18 cellular contexts compared by ENCODE assay signal in the genomic region with DNA sequence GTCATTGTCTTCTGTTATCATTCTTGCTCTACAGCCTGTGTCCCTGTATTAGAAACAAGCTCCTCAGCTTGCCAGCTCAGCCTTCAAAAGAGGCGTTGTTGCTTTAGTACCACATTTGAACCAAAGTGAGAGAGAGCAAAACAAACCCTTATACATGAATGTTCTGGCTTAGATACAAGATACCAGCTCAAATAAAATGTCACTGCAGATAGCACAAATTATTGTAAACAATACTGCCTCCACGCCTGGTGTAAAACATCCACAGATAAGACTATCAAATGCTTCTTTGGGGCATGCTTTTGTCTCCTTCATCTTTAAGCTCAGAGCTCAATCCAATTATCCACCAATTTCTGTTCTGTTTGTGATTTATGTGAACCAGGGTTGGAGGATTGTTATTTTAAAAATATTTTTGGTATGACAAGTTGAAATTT.
A peak's percentile ranks its signal among the peaks of the same experiment; 100 is the strongest.
DNase-seq lines count a peak whose midpoint lies in the region; ATAC-seq and TF ChIP-seq lines count a peak whose summit lies in the region.
"Had no signal": no experiment of that assay in that cellular context is flagged by ENCODE, and none has a peak within 500 bp of the region (broad histone marks: within the 10 kb centered on the region; RNA-seq: fewer than 3 reads in every experiment).

No MANE protein-coding gene starts in this region.

- POLR2A ChIA-PET in SK-N-SH (lab: Yijun Ruan, JAX), result no interaction called here

- ATAC-seq in GM19324 (IDR thresholded peaks at IDR 0.05; ENCODE audit: low FRiP score, unreplicated experiment), result no peak
- ATAC-seq: activated CD8-positive, alpha-beta memory T cell treated with anti-CD3 and anti-CD28 coated beads, Interleukin-2, amount 10 ng/mL, durations not matched to agents 7 days and 5 days; activated naive CD8-positive, alpha-beta T cell treated with anti-CD3 and anti-CD28 coated beads, Interleukin-2, amount 50 U/mL, for 24 hours; foreskin keratinocyte; left colon; stimulated activated naive CD8-positive, alpha-beta T cell treated with anti-CD3 and anti-CD28 coated beads, Interleukin-15, amount 100 ng/mL, for 72 hours; upper lobe of right lung had no signal

- H3K9me3 Mint-ChIP-seq in chondrocyte (ENCODE audit: low read depth), result no peaks in the 10 kb centered on the region
- H3K9me3 Mint-ChIP-seq: activated CD4-positive, alpha-beta T cell treated with anti-CD3 and anti-CD28 coated beads, Interleukin-2, amount 10 ng/mL, durations not matched to agents 24 days and 14 days; activated naive CD8-positive, alpha-beta T cell treated with anti-CD3 and anti-CD28 coated beads, Interleukin-2, amount 50 U/mL, for 24 hours; neural progenitor cell had no signal

- H3K4me2 ChIP-seq in SK-N-SH, result no peak overlapping the region
- peak overlapping the region; percentile 66 for H3K4me2 ChIP-seq in smooth muscle cell
- H3K4me2 ChIP-seq: neural progenitor cell had no signal

- peak; percentile 10; the same call in 1 of the 2 replicates for TF ChIP-seq RAD21 in SK-N-SH (IDR thresholded peaks at IDR 0.05; ENCODE audit: low read length)

- no peak overlapping the region for H3K27ac ChIP-seq in SK-N-SH (ENCODE audit: low read depth in 2 of 2, low read length in 1 of 2)
- H3K27ac ChIP-seq in smooth muscle cell (ENCODE audit: low read depth), result peak overlapping the region; percentile 35
- H3K27ac ChIP-seq: foreskin keratinocyte, neural progenitor cell, spleen, upper lobe of right lung had no signal

- H3F3A ChIP-seq in SK-N-SH (replicated peaks; ENCODE audit: insufficient read depth), result no peaks in the 10 kb centered on the region
- H3F3A ChIP-seq in smooth muscle cell (ENCODE audit: low read depth), result peaks cover 7% of the 10 kb centered on the region

- H3K4me1 ChIP-seq in SK-N-SH (ENCODE audit: control insufficient read depth in 1 of 2, insufficient read depth in 2 of 2, low read depth in 1 of 2, low read length in 1 of 2) (peaks cover 0 to 8% of the 10 kb centered on the region in 2 experiments; a peak in 1 of 4 replicates), smooth muscle cell (ENCODE audit: low read depth) (no peaks in the 10 kb centered on the region)
- H3K4me1 ChIP-seq: foreskin keratinocyte, spleen had no signal

- CTCF ChIA-PET in SK-N-SH (lab: Yijun Ruan, JAX), result interaction anchor here (0.6 to 0.7 kb wide), 2 partner anchors 17 to 83 kb away, joined by 3 read pairs; no protein-coding TSS in a partner anchor

- H3K27ac Mint-ChIP-seq in chondrocyte (ENCODE audit: unreplicated experiment), result peak overlapping the region; percentile 79
- H3K27ac Mint-ChIP-seq: activated CD4-positive, alpha-beta T cell treated with anti-CD3 and anti-CD28 coated beads, Interleukin-2, amount 10 ng/mL, durations not matched to agents 24 days and 14 days; activated CD8-positive, alpha-beta memory T cell treated with anti-CD3 and anti-CD28 coated beads, Interleukin-2, amount 10 ng/mL, durations not matched to agents 7 days and 5 days; activated naive CD8-positive, alpha-beta T cell treated with anti-CD3 and anti-CD28 coated beads, Interleukin-2, amount 50 U/mL, for 24 hours; neural progenitor cell; stimulated activated naive CD8-positive, alpha-beta T cell treated with anti-CD3 and anti-CD28 coated beads, Interleukin-15, amount 100 ng/mL, for 72 hours had no signal

- H2AFZ ChIP-seq in SK-N-SH (ENCODE audit: low read depth), result no peak overlapping the region
- H2AFZ ChIP-seq in smooth muscle cell (ENCODE audit: low read depth), result peak overlapping the region; percentile 31
- H2AFZ ChIP-seq: neural progenitor cell had no signal

- no peaks in the 10 kb centered on the region for H3K9me2 ChIP-seq in SK-N-SH

- H3K9ac ChIP-seq in SK-N-SH (no peak overlapping the region), smooth muscle cell (ENCODE audit: low read depth) (no peak overlapping the region)
- H3K9ac ChIP-seq: neural progenitor cell had no signal

- H3K79me2 ChIP-seq in SK-N-SH (ENCODE audit: insufficient read depth), result no peaks in the 10 kb centered on the region
- H3K79me2 ChIP-seq in smooth muscle cell (ENCODE audit: low read depth), result no peaks in the 10 kb centered on the region

- H3K27me3 Mint-ChIP-seq in chondrocyte (ENCODE audit: low read depth), result no peaks in the 10 kb centered on the region
- H3K27me3 Mint-ChIP-seq: activated CD4-positive, alpha-beta T cell treated with anti-CD3 and anti-CD28 coated beads, Interleukin-2, amount 10 ng/mL, durations not matched to agents 24 days and 14 days; activated CD8-positive, alpha-beta memory T cell treated with anti-CD3 and anti-CD28 coated beads, Interleukin-2, amount 10 ng/mL, durations not matched to agents 7 days and 5 days; activated naive CD8-positive, alpha-beta T cell treated with anti-CD3 and anti-CD28 coated beads, Interleukin-2, amount 50 U/mL, for 24 hours; stimulated activated naive CD8-positive, alpha-beta T cell treated with anti-CD3 and anti-CD28 coated beads, Interleukin-15, amount 100 ng/mL, for 72 hours had no signal

- TF ChIP-seq CTCF in SK-N-SH (IDR thresholded peaks at IDR 0.05) (no peak), chondrocyte (IDR thresholded peaks at IDR 0.05) (no peak), smooth muscle cell (IDR thresholded peaks at IDR 0.05; ENCODE audit: borderline replicate concordance, insufficient read depth, poor library complexity, severe bottlenecking) (no peak)

- 50% methylated on average over 2 of the region's 2 CpGs for WGBS in SK-N-SH (ENCODE audit: low lambda C conversion rate)
- 33% methylated on average over 2 of the region's 2 CpGs for WGBS in smooth muscle cell (ENCODE audit: low lambda C conversion rate)

- peak in 1 of 2 experiments; percentile 58; a peak in 1 of 4 replicates for TF ChIP-seq EP300 in SK-N-SH (IDR thresholded peaks at IDR 0.05; ENCODE audit: borderline replicate concordance in 1 of 2, low read depth in 1 of 2, low read length in 1 of 2)

- H3K9me3 ChIP-seq in SK-N-SH (no peaks in the 10 kb centered on the region), smooth muscle cell (replicated peaks; ENCODE audit: low read depth) (no peaks in the 10 kb centered on the region)
- H3K9me3 ChIP-seq: spleen, upper lobe of right lung had no signal

- H3K4me3 Mint-ChIP-seq in chondrocyte (ENCODE audit: unreplicated experiment), result no peak overlapping the region
- H3K4me3 Mint-ChIP-seq: activated CD4-positive, alpha-beta T cell treated with anti-CD3 and anti-CD28 coated beads, Interleukin-2, amount 10 ng/mL, durations not matched to agents 24 days and 14 days; activated CD8-positive, alpha-beta memory T cell treated with anti-CD3 and anti-CD28 coated beads, Interleukin-2, amount 10 ng/mL, durations not matched to agents 7 days and 5 days; activated naive CD8-positive, alpha-beta T cell treated with anti-CD3 and anti-CD28 coated beads, Interleukin-2, amount 50 U/mL, for 24 hours; neural progenitor cell; stimulated activated naive CD8-positive, alpha-beta T cell treated with anti-CD3 and anti-CD28 coated beads, Interleukin-15, amount 100 ng/mL, for 72 hours had no signal

- H4K20me1 ChIP-seq in SK-N-SH (ENCODE audit: insufficient read depth) (no peaks in the 10 kb centered on the region), smooth muscle cell (ENCODE audit: low read depth) (no peaks in the 10 kb centered on the region)

- H3K4me1 Mint-ChIP-seq in chondrocyte (ENCODE audit: low read depth), result peaks cover 52% of the 10 kb centered on the region
- H3K4me1 Mint-ChIP-seq: activated CD4-positive, alpha-beta T cell treated with anti-CD3 and anti-CD28 coated beads, Interleukin-2, amount 10 ng/mL, durations not matched to agents 24 days and 14 days; activated CD8-positive, alpha-beta memory T cell treated with anti-CD3 and anti-CD28 coated beads, Interleukin-2, amount 10 ng/mL, durations not matched to agents 7 days and 5 days; activated naive CD8-positive, alpha-beta T cell treated with anti-CD3 and anti-CD28 coated beads, Interleukin-2, amount 50 U/mL, for 24 hours; neural progenitor cell; stimulated activated naive CD8-positive, alpha-beta T cell treated with anti-CD3 and anti-CD28 coated beads, Interleukin-15, amount 100 ng/mL, for 72 hours had no signal

- peak; percentile 4 for DNase-seq in SK-N-SH
- DNase-seq in chondrocyte (ENCODE audit: low spot score), result no peak
- DNase-seq in medulla oblongata (ENCODE audit: extremely low spot score), result peak; percentile 90
- no peak for DNase-seq in smooth muscle cell (lab: John Stamatoyannopoulos, UW; ENCODE audit: unreplicated experiment)
- DNase-seq in NCI-H774 (lab: John Stamatoyannopoulos, UW), result no peak
- DNase-seq in COLO829 (ENCODE audit: low spot score), result no peak
- DNase-seq: activated CD4-positive, alpha-beta T cell treated with anti-CD3 and anti-CD28 coated beads, Interleukin-2, amount 10 ng/mL, durations not matched to agents 24 days and 14 days; activated CD8-positive, alpha-beta memory T cell treated with anti-CD3 and anti-CD28 coated beads, Interleukin-2, amount 10 ng/mL, durations not matched to agents 7 days and 5 days; activated naive CD8-positive, alpha-beta T cell treated with anti-CD3 and anti-CD28 coated beads, Interleukin-2, amount 50 U/mL, for 24 hours; foreskin keratinocyte; left colon; NCI-H524 treated with DMSO at 0.1 percent for 48 hours; spleen; stimulated activated CD4-positive, alpha-beta T cell treated with anti-CD3 and anti-CD28 coated beads, Interleukin-4, amount 100 ng/mL, for 24 hours; stimulated activated naive CD8-positive, alpha-beta T cell treated with anti-CD3 and anti-CD28 coated beads, Interleukin-15, amount 100 ng/mL, for 72 hours; upper lobe of right lung had no signal

- H3K27me3 ChIP-seq in SK-N-SH (ENCODE audit: insufficient read depth), result no peaks in the 10 kb centered on the region
- H3K27me3 ChIP-seq in smooth muscle cell (ENCODE audit: low read depth), result no peaks in the 10 kb centered on the region
- H3K27me3 ChIP-seq: foreskin keratinocyte, neural progenitor cell, spleen, upper lobe of right lung had no signal

- H3K36me3 ChIP-seq in SK-N-SH (replicated peaks in 1 of 2; ENCODE audit: control insufficient read depth in 1 of 2, insufficient read depth in 2 of 2, low read length in 1 of 2), result no peaks in the 10 kb centered on the region
- no peaks in the 10 kb centered on the region for H3K36me3 ChIP-seq in smooth muscle cell (ENCODE audit: low read depth)
- H3K36me3 ChIP-seq: neural progenitor cell, spleen, upper lobe of right lung had no signal

- H3K4me3 ChIP-seq in SK-N-SH (ENCODE audit: low read depth in 2 of 2, low read length in 1 of 2) (no peak overlapping the region), smooth muscle cell (no peak overlapping the region)
- H3K4me3 ChIP-seq: neural progenitor cell, spleen, upper lobe of right lung had no signal

- H3K36me3 Mint-ChIP-seq in chondrocyte (ENCODE audit: low read depth), result no peaks in the 10 kb centered on the region
- H3K36me3 Mint-ChIP-seq: activated CD8-positive, alpha-beta memory T cell treated with anti-CD3 and anti-CD28 coated beads, Interleukin-2, amount 10 ng/mL, durations not matched to agents 7 days and 5 days; neural progenitor cell had no signal

TF ChIP-seq in SK-N-SH, 30 proteins besides CTCF, POLR2A, EP300 and RAD21:
- TF ChIP-seq TCF12 (IDR thresholded peaks at IDR 0.05) (no peak), FOXJ3 (CRISPR knock-in tag; IDR thresholded peaks at IDR 0.05) (0 out of 2 replicates have a peak, but pooled peaks have one; percentile 48), RFX5 (IDR thresholded peaks at IDR 0.05; ENCODE audit: low read length) (no peak), GATA2 (CRISPR knock-in tag; IDR thresholded peaks at IDR 0.05) (peak; percentile 97), RCOR1 (IDR thresholded peaks at IDR 0.05; ENCODE audit: low read length) (peak; percentile 86)

Comparison
In these comparisons a context has a peak if more than half of its experiments do, and no peak if none do; other contexts are left out.
1. DNase-seq: peak in SK-N-SH (single experiment) and medulla oblongata (single experiment); none in chondrocyte (single experiment), smooth muscle cell (single experiment), NCI-H774 (single experiment) and COLO829 (single experiment).